Comparison of ENCODE assay signal across 14 cellular contexts in genomic region chr22:21420180-21420763, GRCh38. TPM values are rescaled to one million over a fixed set of nuclear protein-coding genes. Genes with fewer than 3 reads are reported as not detected.
DNase-seq lines count a peak whose midpoint lies in the region; ATAC-seq and TF ChIP-seq lines count a peak whose summit lies in the region.
"Not testable (repeated sequence)": the region's sequence is repeated elsewhere in the genome, so short reads cannot be mapped to it uniquely, and the experiment has no call there.
"Had no signal": no experiment of that assay in that cellular context is flagged by ENCODE, and none has a peak within 500 bp of the region (broad histone marks: within the 10 kb centered on the region; RNA-seq: fewer than 3 reads in every experiment).

No MANE protein-coding gene starts in this region.

- not testable (repeated sequence) for H3K4me1 Mint-ChIP-seq in GM23338; activated T-cell treated with anti-CD3 and anti-CD28 coated beads, Interleukin-2, amount 50 U/mL, for 4 hours (ENCODE audit: low read depth); central memory CD8-positive, alpha-beta T cell; naive thymus-derived CD8-positive, alpha-beta T cell; stimulated activated effector memory CD8-positive, alpha-beta T cell treated with anti-CD3 and anti-CD28 coated beads, Interleukin-12 subunit alpha, Interleukin-12 subunit beta, amount 100 ng/mL, for 72 hours

- DNase-seq in BE2C = peak; percentile 3
- not testable (repeated sequence) for DNase-seq in GM23338 (ENCODE audit: low spot score); activated T-cell treated with anti-CD3 and anti-CD28 coated beads, Interleukin-2, amount 50 U/mL, for 4 hours; central memory CD8-positive, alpha-beta T cell (ENCODE audit: low spot score in 2 of 2); left lobe of liver (ENCODE audit: low spot score)
- DNase-seq in naive thymus-derived CD8-positive, alpha-beta T cell = peak in 2 of 10 donors; percentile 22 to 33
- DNase-seq in stimulated activated effector memory CD8-positive, alpha-beta T cell treated with anti-CD3 and anti-CD28 coated beads, Interleukin-12 subunit alpha, Interleukin-12 subunit beta, amount 100 ng/mL, for 72 hours (ENCODE audit: low spot score in 2 of 2) = peak in 1 of 2 donors; percentile 49

- not testable (repeated sequence) for H3K9me3 Mint-ChIP-seq in GM23338; activated T-cell treated with anti-CD3 and anti-CD28 coated beads, Interleukin-2, amount 50 U/mL, for 4 hours; central memory CD8-positive, alpha-beta T cell; naive thymus-derived CD8-positive, alpha-beta T cell; stimulated activated effector memory CD8-positive, alpha-beta T cell treated with anti-CD3 and anti-CD28 coated beads, Interleukin-12 subunit alpha, Interleukin-12 subunit beta, amount 100 ng/mL, for 72 hours

- not testable (repeated sequence) for ATAC-seq in GM23338
- peak; percentile 81 for ATAC-seq in SK-N-SH treated with all-trans-retinoic acid at 6 μM for 48 hours
- ATAC-seq in activated T-cell treated with anti-CD3 and anti-CD28 coated beads, Interleukin-2, amount 50 U/mL, for 4 hours = peak; percentile 42 to 51
- peak; percentile 69 for ATAC-seq in central memory CD8-positive, alpha-beta T cell (replicated peaks; ENCODE audit: extremely low read depth, poor library complexity, severe bottlenecking)
- ATAC-seq in left lobe of liver = peak; percentile 61
- peak; percentile 76 to 84 for ATAC-seq in naive thymus-derived CD8-positive, alpha-beta T cell
- peak; percentile 78 for ATAC-seq in stimulated activated effector memory CD8-positive, alpha-beta T cell treated with anti-CD3 and anti-CD28 coated beads, Interleukin-12 subunit alpha, Interleukin-12 subunit beta, amount 100 ng/mL, for 72 hours

- H3K27ac Mint-ChIP-seq in GM23338; central memory CD8-positive, alpha-beta T cell (ENCODE audit: low read depth); naive thymus-derived CD8-positive, alpha-beta T cell; stimulated activated effector memory CD8-positive, alpha-beta T cell treated with anti-CD3 and anti-CD28 coated beads, Interleukin-12 subunit alpha, Interleukin-12 subunit beta, amount 100 ng/mL, for 72 hours: not testable (repeated sequence)

- H3K9me2 ChIP-seq in GM23338 (ENCODE audit: insufficient read depth) = not testable (repeated sequence)

- not testable (repeated sequence) for H3K4me3 ChIP-seq in BE2C (ENCODE audit: low read depth, low read length)
- 0 out of 2 replicates have a peak overlapping the region, but pooled peaks have one; percentile 35 for H3K4me3 ChIP-seq in GM23338

- not testable (repeated sequence) for H2AFZ ChIP-seq in GM23338

- not testable (repeated sequence) for H3K4me3 Mint-ChIP-seq in GM23338; activated T-cell treated with anti-CD3 and anti-CD28 coated beads, Interleukin-2, amount 50 U/mL, for 4 hours; central memory CD8-positive, alpha-beta T cell; naive thymus-derived CD8-positive, alpha-beta T cell; stimulated activated effector memory CD8-positive, alpha-beta T cell treated with anti-CD3 and anti-CD28 coated beads, Interleukin-12 subunit alpha, Interleukin-12 subunit beta, amount 100 ng/mL, for 72 hours

- H3K36me3 Mint-ChIP-seq in GM23338 (ENCODE audit: low read depth); activated T-cell treated with anti-CD3 and anti-CD28 coated beads, Interleukin-2, amount 50 U/mL, for 4 hours (ENCODE audit: insufficient read depth); central memory CD8-positive, alpha-beta T cell (ENCODE audit: insufficient read depth); naive thymus-derived CD8-positive, alpha-beta T cell; stimulated activated effector memory CD8-positive, alpha-beta T cell treated with anti-CD3 and anti-CD28 coated beads, Interleukin-12 subunit alpha, Interleukin-12 subunit beta, amount 100 ng/mL, for 72 hours: not testable (repeated sequence)

- H3K36me3 ChIP-seq in BE2C; GM23338 (ENCODE audit: insufficient read depth): not testable (repeated sequence)

- H3K9me3 ChIP-seq in BE2C = not testable (repeated sequence)

- not testable (repeated sequence) for H3K27ac ChIP-seq in GM23338 (ENCODE audit: low read depth)

- H3F3A ChIP-seq in GM23338 (replicated peaks; ENCODE audit: low read depth) = not testable (repeated sequence)

- H3K79me2 ChIP-seq in GM23338 (replicated peaks; ENCODE audit: insufficient read depth) = not testable (repeated sequence)

- TF ChIP-seq CTCF in BE2C (IDR thresholded peaks at IDR 0.05; ENCODE audit: low read depth, low read length); GM23338 (conservative IDR thresholded peaks at IDR 0.05; ENCODE audit: low read depth in 2 of 2): not testable (repeated sequence)

- H3K4me1 ChIP-seq in BE2C; GM23338 (ENCODE audit: insufficient read depth): not testable (repeated sequence)

- H4K20me1 ChIP-seq in GM23338 (replicated peaks; ENCODE audit: insufficient read depth) = not testable (repeated sequence)

- H3K27me3 Mint-ChIP-seq in GM23338 (ENCODE audit: insufficient read depth, low read depth, poor library complexity); activated T-cell treated with anti-CD3 and anti-CD28 coated beads, Interleukin-2, amount 50 U/mL, for 4 hours (ENCODE audit: low read depth); central memory CD8-positive, alpha-beta T cell; naive thymus-derived CD8-positive, alpha-beta T cell: not testable (repeated sequence)

- POLR2A ChIA-PET in naive thymus-derived CD8-positive, alpha-beta T cell (lab: Charles Lee) = not testable (repeated sequence)

- H3K27me3 ChIP-seq in BE2C; GM23338 (ENCODE audit: insufficient read depth): not testable (repeated sequence)

- not testable (repeated sequence) for H3K4me2 ChIP-seq in GM23338

RNA-seq across cellular contexts. Expression of gene HIC2, which starts 3.1 kb away (rescaled TPM):
- polyA plus RNA-seq in BE2C (2012; ENCODE audit: insufficient read depth, insufficient read length, low read depth) = 22.8 TPM
- 28.0 and 34.0 TPM in 2 replicates for total RNA-seq in GM23338 (2014; rRNA removed; shearing (Covaris generic))
- polyA plus RNA-seq in GM23338 (2016; fragmentation: Nextera tagmentation; extraction: Ambion mirVana) = 7.7 and 8.0 TPM in 2 replicates
- 1 to 10 TPM; 8.1 to 8.8 (median 8.2) TPM for total RNA-seq in activated T-cell treated with anti-CD3 and anti-CD28 coated beads, Interleukin-2, amount 50 U/mL, for 4 hours
- total RNA-seq in left lobe of liver = 2.1 TPM
- 10 to 100 TPM; 11.1 to 11.3 TPM for total RNA-seq in naive thymus-derived CD8-positive, alpha-beta T cell
- polyA plus RNA-seq in naive thymus-derived CD8-positive, alpha-beta T cell = 1 to 10 TPM in 2 of 3 donors, under 1 TPM in 1; 0.77 to 1.1 (median 1.0) TPM

RNA-seq across cellular contexts. Expression of gene RIMBP3B, which starts 36.7 kb away (rescaled TPM):
- polyA plus RNA-seq in BE2C (2012; ENCODE audit: insufficient read depth, insufficient read length, low read depth) = 0.20 TPM
- 0.04 and 0.10 TPM in 2 replicates for total RNA-seq in GM23338 (2014; rRNA removed; shearing (Covaris generic))
- polyA plus RNA-seq in GM23338 (2016; fragmentation: Nextera tagmentation; extraction: Ambion mirVana) = 0.09 and 0.21 TPM in 2 replicates
- total RNA-seq in activated T-cell treated with anti-CD3 and anti-CD28 coated beads, Interleukin-2, amount 50 U/mL, for 4 hours = under 1 TPM in 2 of 3 donors, not detected in 1; 0.20 to 0.61 TPM
- 0.08 TPM for total RNA-seq in left lobe of liver
- 1 to 10 TPM in 1 of 2 experiments, under 1 TPM in 1; 0.80 to 2.4 TPM for total RNA-seq in naive thymus-derived CD8-positive, alpha-beta T cell
- under 1 TPM; 0.16 to 0.59 (median 0.49) TPM for polyA plus RNA-seq in naive thymus-derived CD8-positive, alpha-beta T cell
- total RNA-seq: dermis microvascular lymphatic vessel endothelial cell, esophagus squamous epithelium, mammary epithelial cell, PC-9, prostate gland, sigmoid colon had no signal

RNA-seq across cellular contexts. Expression of gene TMEM191C, which starts 46.9 kb away (rescaled TPM):
- polyA plus RNA-seq in BE2C (2012; ENCODE audit: insufficient read depth, insufficient read length, low read depth) = 2.2 TPM
- 1.1 and 2.8 TPM in 2 replicates for total RNA-seq in GM23338 (2014; rRNA removed; shearing (Covaris generic))
- polyA plus RNA-seq in GM23338 (2016; fragmentation: Nextera tagmentation; extraction: Ambion mirVana) = 2.5 and 6.1 TPM in 2 replicates
- under 1 TPM; 0.23 to 0.87 (median 0.53) TPM for total RNA-seq in activated T-cell treated with anti-CD3 and anti-CD28 coated beads, Interleukin-2, amount 50 U/mL, for 4 hours
- total RNA-seq in left lobe of liver = 0.78 TPM
- total RNA-seq in naive thymus-derived CD8-positive, alpha-beta T cell = 1 to 10 TPM; 5.4 to 5.6 TPM
- 1 to 10 TPM; 1.0 to 1.5 (median 1.1) TPM for polyA plus RNA-seq in naive thymus-derived CD8-positive, alpha-beta T cell
